In the genomic region with DNA sequence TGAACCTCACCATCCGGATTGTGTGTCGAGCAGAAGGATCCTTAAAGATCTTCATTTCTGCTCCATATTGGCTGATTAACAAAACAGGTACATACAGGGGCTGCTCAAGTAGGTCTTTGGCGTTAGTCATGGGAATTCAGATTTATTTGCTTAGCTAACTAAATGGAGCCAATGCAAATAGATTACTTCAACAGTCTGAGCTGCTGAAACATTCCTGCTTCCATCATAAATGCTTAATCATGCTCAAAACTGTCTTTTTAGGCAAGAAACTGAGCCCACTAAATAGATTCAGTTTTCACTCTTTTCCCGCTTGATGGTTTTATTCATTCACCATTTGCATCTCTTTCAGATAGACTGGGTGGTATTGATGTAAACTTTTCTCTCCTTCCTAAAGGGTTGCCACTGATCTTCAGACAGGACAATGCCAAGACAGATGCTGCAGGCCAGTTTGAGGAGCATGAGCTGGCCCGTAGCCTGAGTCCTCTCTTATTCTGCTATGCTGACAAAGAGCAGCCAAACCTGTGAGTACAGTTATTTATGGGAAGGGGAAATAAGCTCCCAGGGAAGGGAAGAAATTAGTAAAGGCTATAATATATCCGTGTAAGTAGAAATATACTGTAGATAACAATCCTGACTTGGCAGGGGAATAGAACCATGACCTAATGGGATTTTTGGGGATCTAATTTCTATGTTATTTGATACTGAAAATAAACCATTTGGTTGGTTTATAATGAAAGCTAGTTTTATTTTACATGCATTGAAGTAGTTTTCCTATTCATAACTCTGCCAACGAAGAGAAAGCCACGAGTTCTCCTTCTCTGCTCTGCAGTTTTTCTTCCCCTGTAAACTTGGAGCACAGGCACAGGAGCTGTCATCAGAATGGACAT, we compare ENCODE assay signal across 16 cellular contexts.
DNase-seq lines count a peak whose midpoint lies in the region; ATAC-seq and TF ChIP-seq lines count a peak whose summit lies in the region.
"Had no signal": no experiment of that assay in that cellular context is flagged by ENCODE, and none has a peak within 500 bp of the region (broad histone marks: within the 10 kb centered on the region; RNA-seq: fewer than 3 reads in every experiment).

No MANE protein-coding gene starts in this region.

- no peaks in the 10 kb centered on the region for H3K4me1 ChIP-seq in breast epithelium
- peaks cover 9% of the 10 kb centered on the region for H3K4me1 ChIP-seq in lower lobe of right lung
- H3K4me1 ChIP-seq in upper lobe of right lung: no peaks in the 10 kb centered on the region

- no peak for DNase-seq in breast epithelium (ENCODE audit: low spot score in 2 of 2)
- no peak for DNase-seq in MCF 10A (ENCODE audit: unreplicated experiment)
- no peak for DNase-seq in lower lobe of right lung
- DNase-seq in upper lobe of right lung: no peak
- no peak for DNase-seq in NCI-H226
- DNase-seq: activated CD8-positive, alpha-beta T cell treated with anti-CD3 and anti-CD28 coated beads, Interleukin-2, amount 10 ng/mL, durations not matched to agents 7 days and 5 days; activated naive CD4-positive, alpha-beta T cell treated with anti-CD3 and anti-CD28 coated beads, Interleukin-2, amount 10 ng/mL, durations not matched to agents 7 days and 5 days; DMS79; KG1; midbrain; NCI-H2081 treated with DMSO at 0.1 percent for 48 hours; T-helper 9 cell; trophoblast cell had no signal

- H3K27ac ChIP-seq in breast epithelium (peak overlapping the region; percentile 8 to 34), cingulate gyrus (ENCODE audit: low read depth, low read length) (peak overlapping the region; percentile 33), lower lobe of right lung (no peak overlapping the region), upper lobe of right lung (peak overlapping the region; percentile 44)

- H3K27me3 ChIP-seq in breast epithelium (no peaks in the 10 kb centered on the region), lower lobe of right lung (ENCODE audit: low read depth) (no peaks in the 10 kb centered on the region), upper lobe of right lung (no peaks in the 10 kb centered on the region)

- no peaks in the 10 kb centered on the region for H3K27me3 Mint-ChIP-seq in MCF 10A (ENCODE audit: insufficient read depth, unreplicated experiment)
- no peaks in the 10 kb centered on the region for H3K27me3 Mint-ChIP-seq in activated T-helper 17 cell treated with anti-CD3 and anti-CD28 coated beads, Interleukin-2, amount 50 U/mL, for 72 hours
- H3K27me3 Mint-ChIP-seq: activated naive CD4-positive, alpha-beta T cell treated with anti-CD3 and anti-CD28 coated beads, Interleukin-2, amount 10 ng/mL, durations not matched to agents 7 days and 5 days had no signal

- no TSS peak for BruUV-seq in MCF 10A (replicated peaks; lab: Mats Ljungman, UMichigan)

- no peaks in the 10 kb centered on the region for H3K4me1 Mint-ChIP-seq in MCF 10A (ENCODE audit: insufficient read depth, unreplicated experiment)
- peaks cover 9% of the 10 kb centered on the region for H3K4me1 Mint-ChIP-seq in activated T-helper 17 cell treated with anti-CD3 and anti-CD28 coated beads, Interleukin-2, amount 50 U/mL, for 72 hours

- intact Hi-C loops in breast epithelium (cut with DNase I; ENCODE audit: low total_unique reads) (no loop called here), MCF 10A (cut with micrococcal nuclease) (no loop called here), lower lobe of right lung (cut with DNase I) (no loop called here), upper lobe of right lung (cut with DNase I) (no loop called here)

- H3K9me3 Mint-ChIP-seq in MCF 10A (ENCODE audit: unreplicated experiment): no peaks in the 10 kb centered on the region
- no peaks in the 10 kb centered on the region for H3K9me3 Mint-ChIP-seq in activated T-helper 17 cell treated with anti-CD3 and anti-CD28 coated beads, Interleukin-2, amount 50 U/mL, for 72 hours
- H3K9me3 Mint-ChIP-seq: activated naive CD4-positive, alpha-beta T cell treated with anti-CD3 and anti-CD28 coated beads, Interleukin-2, amount 10 ng/mL, durations not matched to agents 7 days and 5 days had no signal

- H3K36me3 ChIP-seq in breast epithelium (no peaks in the 10 kb centered on the region), lower lobe of right lung (peaks cover 82% of the 10 kb centered on the region), upper lobe of right lung (peaks cover 61% of the 10 kb centered on the region)

- H3K4me3 ChIP-seq in breast epithelium (no peak overlapping the region), lower lobe of right lung (no peak overlapping the region), upper lobe of right lung (no peak overlapping the region)

- H3K27ac Mint-ChIP-seq in MCF 10A (ENCODE audit: low read depth, unreplicated experiment): no peak overlapping the region
- no peak overlapping the region for H3K27ac Mint-ChIP-seq in activated T-helper 17 cell treated with anti-CD3 and anti-CD28 coated beads, Interleukin-2, amount 50 U/mL, for 72 hours
- H3K27ac Mint-ChIP-seq: activated CD8-positive, alpha-beta T cell treated with anti-CD3 and anti-CD28 coated beads, Interleukin-2, amount 10 ng/mL, durations not matched to agents 7 days and 5 days; activated naive CD4-positive, alpha-beta T cell treated with anti-CD3 and anti-CD28 coated beads, Interleukin-2, amount 10 ng/mL, durations not matched to agents 7 days and 5 days had no signal

- H3K36me3 Mint-ChIP-seq in MCF 10A (ENCODE audit: insufficient read depth, unreplicated experiment): peaks cover 72% of the 10 kb centered on the region
- peaks cover 72% of the 10 kb centered on the region for H3K36me3 Mint-ChIP-seq in activated T-helper 17 cell treated with anti-CD3 and anti-CD28 coated beads, Interleukin-2, amount 50 U/mL, for 72 hours (ENCODE audit: low read depth)

- TF ChIP-seq POLR2A in breast epithelium (IDR thresholded peaks at IDR 0.05): no peak

- POLR2A ChIA-PET in MCF 10A (lab: Yijun Ruan, JAX): interaction anchor here (1.1 kb wide), 1 partner anchor 19 kb away, joined by 3 read pairs; no protein-coding TSS in a partner anchor

- TF ChIP-seq CTCF in breast epithelium (IDR thresholded peaks at IDR 0.05): no peak
- TF ChIP-seq CTCF in MCF 10A (IDR thresholded peaks at IDR 0.05; ENCODE audit: unreplicated experiment): no peak
- no peak for TF ChIP-seq CTCF in lower lobe of right lung (IDR thresholded peaks at IDR 0.05)
- no peak for TF ChIP-seq CTCF in upper lobe of right lung (IDR thresholded peaks at IDR 0.05)

- CTCF ChIA-PET in MCF 10A (lab: Yijun Ruan, JAX): interaction anchor here (0.6 kb wide), 1 partner anchor 14 kb away, joined by 4 read pairs; no protein-coding TSS in a partner anchor

- peak; percentile 79 to 95 for ATAC-seq in lower lobe of right lung
- ATAC-seq in upper lobe of right lung: peak; percentile 88
- ATAC-seq in GM19452 (IDR thresholded peaks at IDR 0.05; ENCODE audit: unreplicated experiment): no peak
- no peak for ATAC-seq in activated T-helper 17 cell treated with anti-CD3 and anti-CD28 coated beads, Interleukin-2, amount 50 U/mL, for 72 hours (replicated peaks)
- ATAC-seq: activated CD8-positive, alpha-beta T cell treated with anti-CD3 and anti-CD28 coated beads, Interleukin-2, amount 10 ng/mL, durations not matched to agents 7 days and 5 days had no signal

- H3K9me3 ChIP-seq in breast epithelium (no peaks in the 10 kb centered on the region), lower lobe of right lung (no peaks in the 10 kb centered on the region), upper lobe of right lung (no peaks in the 10 kb centered on the region)

- H3K4me3 Mint-ChIP-seq in MCF 10A (ENCODE audit: unreplicated experiment): no peak overlapping the region
- no peak overlapping the region for H3K4me3 Mint-ChIP-seq in activated T-helper 17 cell treated with anti-CD3 and anti-CD28 coated beads, Interleukin-2, amount 50 U/mL, for 72 hours
- H3K4me3 Mint-ChIP-seq: activated CD8-positive, alpha-beta T cell treated with anti-CD3 and anti-CD28 coated beads, Interleukin-2, amount 10 ng/mL, durations not matched to agents 7 days and 5 days; activated naive CD4-positive, alpha-beta T cell treated with anti-CD3 and anti-CD28 coated beads, Interleukin-2, amount 10 ng/mL, durations not matched to agents 7 days and 5 days had no signal

Comparison
In these comparisons a context has a peak if more than half of its experiments do, and no peak if none do; other contexts are left out.
1. ATAC-seq: peak in lower lobe of right lung (2 of 2) and upper lobe of right lung (single experiment); none in GM19452 (single experiment) and activated T-helper 17 cell treated with anti-CD3 and anti-CD28 coated beads, Interleukin-2, amount 50 U/mL, for 72 hours (single experiment).